8 cellular contexts compared by ENCODE assay signal in the genomic region with DNA sequence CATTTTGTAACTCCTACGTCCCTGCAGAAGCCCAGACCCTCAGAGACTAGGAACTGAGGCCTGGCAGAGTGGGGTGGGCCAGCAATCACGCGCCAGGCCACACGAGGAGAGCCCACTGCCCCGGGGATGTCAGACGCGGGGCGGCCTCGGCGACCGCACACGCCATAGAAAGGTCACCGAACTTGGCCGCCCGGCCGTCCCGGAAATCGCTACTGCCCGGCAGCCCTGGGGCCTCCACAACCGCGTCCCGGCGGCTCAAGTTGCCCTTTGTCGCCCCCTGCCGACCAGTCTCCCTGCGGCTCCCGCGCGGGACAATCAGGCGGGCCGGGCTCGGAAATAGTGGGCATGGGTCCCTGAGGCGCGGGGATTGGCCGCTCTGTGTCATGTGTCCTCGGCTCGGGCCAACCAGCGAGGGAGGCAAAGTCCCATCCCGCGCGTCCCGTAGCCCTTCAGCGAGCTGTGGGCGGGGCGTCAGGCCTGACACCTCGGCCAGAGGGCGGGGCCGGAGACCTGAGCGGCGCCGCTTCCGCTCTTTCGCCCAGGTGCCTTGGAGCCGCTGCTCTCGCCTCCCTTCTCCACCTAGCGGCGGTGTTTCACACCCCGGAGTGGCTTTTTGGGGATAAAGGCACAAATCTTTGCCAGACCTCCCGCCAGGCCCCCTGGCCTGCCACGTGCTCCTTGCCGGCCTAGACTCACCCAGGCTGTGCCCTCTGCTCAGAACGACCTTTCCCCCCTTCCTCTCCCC. TPM values are rescaled to one million over a fixed set of nuclear protein-coding genes. Genes with fewer than 3 reads are reported as not detected.
DNase-seq lines count a peak whose midpoint lies in the region; ATAC-seq lines count a peak whose summit lies in the region.

No MANE protein-coding gene starts in this region.

- no peaks in the 10 kb centered on the region for H3K9me3 ChIP-seq in effector memory CD4-positive, alpha-beta T cell (ENCODE audit: control insufficient read depth, low read length)
- no peaks in the 10 kb centered on the region for H3K9me3 ChIP-seq in mesenchymal stem cell (ENCODE audit: control insufficient read depth, low read length)

- peak; percentile 98 for ATAC-seq in GM19468 (IDR thresholded peaks at IDR 0.05; ENCODE audit: extremely low read depth, unreplicated experiment)

- peak overlapping the region; percentile 65 for H3K27ac ChIP-seq in effector memory CD4-positive, alpha-beta T cell (ENCODE audit: insufficient read depth, low read length, poor library complexity, severe bottlenecking)
- peak overlapping the region; percentile 30 for H3K27ac ChIP-seq in mesenchymal stem cell (ENCODE audit: low read length, poor library complexity, severe bottlenecking)

- H2BK120ac ChIP-seq in mesenchymal stem cell (ENCODE audit: low read depth, low read length) = peak overlapping the region; percentile 67

- DNase-seq in COLO829 (ENCODE audit: low spot score) = peak; percentile 98
- peak; percentile 80 for DNase-seq in HS-5 (ENCODE audit: low read depth)
- DNase-seq in NK-92 (lab: John Stamatoyannopoulos, UW; ENCODE audit: unreplicated experiment) = peak; percentile 94
- peak; percentile 97 to 99 for DNase-seq in activated CD8-positive, alpha-beta memory T cell treated with anti-CD3 and anti-CD28 coated beads for 4 hours (ENCODE audit: low read depth in 2 of 2)
- DNase-seq in effector memory CD4-positive, alpha-beta T cell = peak; percentile 99 to 100 (median 100)
- peak; percentile 96 for DNase-seq in mesenchymal stem cell
- peak; percentile 99 for DNase-seq in stimulated activated CD8-positive, alpha-beta memory T cell treated with anti-CD3 and anti-CD28 coated beads, Interleukin-12 subunit alpha, Interleukin-12 subunit beta, amount 100 ng/mL, for 4 hours (ENCODE audit: low read depth)

- H3K4me3 ChIP-seq in effector memory CD4-positive, alpha-beta T cell (ENCODE audit: insufficient read depth, low read depth, low read length, poor library complexity, severe bottlenecking) = peak overlapping the region; percentile 27
- H3K4me3 ChIP-seq in mesenchymal stem cell (ENCODE audit: insufficient read depth in 1 of 2, low read depth in 1 of 2, low read length in 2 of 2) = peak overlapping the region; percentile 44 to 79

- H3K4me2 ChIP-seq in mesenchymal stem cell (ENCODE audit: low read length, poor library complexity, severe bottlenecking) = peak overlapping the region; percentile 91

- H3K14ac ChIP-seq in mesenchymal stem cell (ENCODE audit: low read length in 2 of 2) = peak overlapping the region in 1 of 2 experiments; percentile 69

- peak overlapping the region; percentile 86 to 93 for H3K4ac ChIP-seq in mesenchymal stem cell (ENCODE audit: low read depth in 1 of 2, low read length in 2 of 2)

- H4K8ac ChIP-seq in mesenchymal stem cell (ENCODE audit: low read length) = peak overlapping the region; percentile 100

- peak overlapping the region in 1 of 2 experiments; percentile 45 for H2BK12ac ChIP-seq in mesenchymal stem cell (ENCODE audit: low read length in 2 of 2)

- H2AK5ac ChIP-seq in mesenchymal stem cell (ENCODE audit: low read length, severe bottlenecking) = peak overlapping the region; percentile 57

- 6% methylated on average over 62 of the region's 62 CpGs for WGBS in mesenchymal stem cell

- H4K91ac ChIP-seq in mesenchymal stem cell (ENCODE audit: low read length) = peak overlapping the region; percentile 96

- no peaks in the 10 kb centered on the region for H3K79me1 ChIP-seq in mesenchymal stem cell (replicated peaks; ENCODE audit: low read length, poor library complexity, severe bottlenecking)

- peak overlapping the region; percentile 87 for H2AFZ ChIP-seq in mesenchymal stem cell (ENCODE audit: low read depth, low read length)

- peak overlapping the region; percentile 77 for H2BK15ac ChIP-seq in mesenchymal stem cell (ENCODE audit: low read depth, poor library complexity, severe bottlenecking)

- H3K27me3 ChIP-seq in effector memory CD4-positive, alpha-beta T cell (replicated peaks; ENCODE audit: control insufficient read depth, insufficient read depth, low read length, poor library complexity, severe bottlenecking) = no peaks in the 10 kb centered on the region
- no peaks in the 10 kb centered on the region for H3K27me3 ChIP-seq in mesenchymal stem cell (ENCODE audit: control insufficient read depth in 1 of 2, insufficient read depth in 1 of 2, low read length in 2 of 2)

- H3K36me3 ChIP-seq in effector memory CD4-positive, alpha-beta T cell (ENCODE audit: control insufficient read depth, insufficient read depth, low read length) = no peaks in the 10 kb centered on the region
- H3K36me3 ChIP-seq in mesenchymal stem cell (ENCODE audit: control insufficient read depth in 1 of 2, insufficient read depth in 2 of 2, low read depth in 1 of 2, low read length in 2 of 2) = no peaks in the 10 kb centered on the region

- H3K23ac ChIP-seq in mesenchymal stem cell (ENCODE audit: low read length in 2 of 2) = no peak overlapping the region

- H2BK5ac ChIP-seq in mesenchymal stem cell (ENCODE audit: low read depth, low read length, poor library complexity, severe bottlenecking) = no peak overlapping the region

- peak overlapping the region; percentile 90 for H3K9ac ChIP-seq in mesenchymal stem cell (ENCODE audit: low read length)

- H3K4me1 ChIP-seq in effector memory CD4-positive, alpha-beta T cell (ENCODE audit: control insufficient read depth, insufficient read depth, low read length, poor library complexity, severe bottlenecking) = peaks cover 12% of the 10 kb centered on the region
- H3K4me1 ChIP-seq in mesenchymal stem cell (ENCODE audit: control insufficient read depth, insufficient read depth, low read depth, low read length) = peaks cover 10% of the 10 kb centered on the region

- H3K18ac ChIP-seq in mesenchymal stem cell (ENCODE audit: low read depth in 1 of 2, low read length in 2 of 2) = peak overlapping the region; percentile 93 to 98

RNA-seq across cellular contexts. Expression of a gene that starts 33.4 kb away (rescaled TPM):
- polyA plus RNA-seq in mesenchymal stem cell (2013, experiment 1 of 2) = not detected
- not detected for polyA plus RNA-seq in mesenchymal stem cell (2013, experiment 2 of 2)

RNA-seq across cellular contexts. Expression of a gene that starts 46.1 kb away (rescaled TPM):
- polyA plus RNA-seq in mesenchymal stem cell (2013, experiment 1 of 2) = 111 TPM
- polyA plus RNA-seq in mesenchymal stem cell (2013, experiment 2 of 2) = 112 TPM

Comparison
In these comparisons a context has a peak if more than half of its experiments do, and no peak if none do; other contexts are left out.
1. Peak in every context shown above with its lines: DNase-seq, ATAC-seq, H3K4me3 ChIP-seq and H3K27ac ChIP-seq.